In the genomic region with DNA sequence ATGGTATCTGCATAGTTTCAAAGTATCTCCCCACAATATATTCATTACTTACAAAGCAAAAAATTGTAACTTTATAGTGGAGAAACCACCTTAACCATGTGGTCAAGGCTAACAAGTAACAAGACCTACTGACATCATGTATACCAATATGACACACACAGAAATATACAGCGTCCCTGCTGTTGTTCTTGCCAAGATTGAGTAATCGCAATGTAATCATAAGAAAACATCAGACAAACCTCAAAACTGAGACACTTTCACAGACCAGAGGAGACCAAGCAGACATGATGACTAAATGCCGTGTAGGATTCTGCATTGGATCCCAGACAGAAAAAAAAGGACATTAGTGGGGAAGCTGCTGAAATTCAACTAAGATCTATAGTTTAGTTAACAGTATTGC, we compare ENCODE assay signal across 12 cellular contexts.
DNase-seq lines count a peak whose midpoint lies in the region; ATAC-seq and TF ChIP-seq lines count a peak whose summit lies in the region.
"Had no signal": no experiment of that assay in that cellular context is flagged by ENCODE, and none has a peak within 500 bp of the region (broad histone marks: within the 10 kb centered on the region; RNA-seq: fewer than 3 reads in every experiment).

No MANE protein-coding gene starts in this region.

- H3K36me3 Mint-ChIP-seq in CD4-positive, alpha-beta T cell (ENCODE audit: low read depth) = no peaks in the 10 kb centered on the region

- CTCF ChIA-PET in AG04450 (lab: Charles Lee) = interaction anchor here (0.8 to 1.9 kb wide), 2 partner anchors 131 to 168 kb away, joined by 3 to 4 read pairs; no protein-coding TSS in a partner anchor
- CTCF ChIA-PET in CD4-positive, alpha-beta T cell (lab: Charles Lee) = no interaction called here

- H3K9me3 Mint-ChIP-seq in CD4-positive, alpha-beta T cell = no peaks in the 10 kb centered on the region
- H3K9me3 Mint-ChIP-seq: activated T-cell treated with anti-CD3 and anti-CD28 coated beads, Interleukin-2, amount 50 U/mL, for 24 hours; T-helper 1 cell treated with Interleukin-12 subunit alpha and Interleukin-12 subunit beta and Interleukin-4 antibody, amounts not matched to agents 30 μg/mL and 1 μg/mL, for 36 hours had no signal

- H3K27me3 Mint-ChIP-seq in CD4-positive, alpha-beta T cell = no peaks in the 10 kb centered on the region
- H3K27me3 Mint-ChIP-seq: activated T-cell treated with anti-CD3 and anti-CD28 coated beads, Interleukin-2, amount 50 U/mL, for 24 hours had no signal

- H3K9me3 ChIP-seq in AG04450 (ENCODE audit: control insufficient read depth, insufficient read depth, low read length) (no peaks in the 10 kb centered on the region), adipocyte (ENCODE audit: control insufficient read depth, low read length) (no peaks in the 10 kb centered on the region)
- H3K9me3 ChIP-seq in CD4-positive, alpha-beta T cell (ENCODE audit: control insufficient read depth, low read length) = no peaks in the 10 kb centered on the region

- no peaks in the 10 kb centered on the region for H3K4me1 Mint-ChIP-seq in CD4-positive, alpha-beta T cell (ENCODE audit: low read depth)

- TF ChIP-seq CTCF in AG04450 (IDR thresholded peaks at IDR 0.05; ENCODE audit: low read depth, low read length) = no peak
- no peak for TF ChIP-seq CTCF in CD4-positive, alpha-beta T cell (IDR thresholded peaks at IDR 0.05)

- peak; percentile 58 for ATAC-seq in HG02610 (IDR thresholded peaks at IDR 0.05; ENCODE audit: unreplicated experiment)
- ATAC-seq in HG02884 (IDR thresholded peaks at IDR 0.05; ENCODE audit: unreplicated experiment) = no peak
- ATAC-seq in CD4-positive, alpha-beta T cell (ENCODE audit: poor library complexity) = no peak

- H3K27ac ChIP-seq in AG04450 (ENCODE audit: low read depth, low read length) = no peak overlapping the region
- no peak overlapping the region for H3K27ac ChIP-seq in CD4-positive, alpha-beta T cell (ENCODE audit: low read depth, low read length)

- no peak overlapping the region for H3K4me3 Mint-ChIP-seq in CD4-positive, alpha-beta T cell
- H3K4me3 Mint-ChIP-seq: activated T-cell treated with anti-CD3 and anti-CD28 coated beads, Interleukin-2, amount 50 U/mL, for 24 hours; T-helper 1 cell treated with Interleukin-12 subunit alpha and Interleukin-12 subunit beta and Interleukin-4 antibody, amounts not matched to agents 30 μg/mL and 1 μg/mL, for 36 hours had no signal

- H3K27me3 ChIP-seq in AG04450 (ENCODE audit: control insufficient read depth, insufficient read depth, low read length) (no peaks in the 10 kb centered on the region), adipocyte (replicated peaks; ENCODE audit: control insufficient read depth, insufficient read depth, low read length) (no peaks in the 10 kb centered on the region)
- no peaks in the 10 kb centered on the region for H3K27me3 ChIP-seq in CD4-positive, alpha-beta T cell (ENCODE audit: control insufficient read depth, insufficient read depth, low read length)

- peak overlapping the region; percentile 51 for H3K9ac ChIP-seq in adipocyte (ENCODE audit: low read length)

- intact Hi-C loops in CD4-positive, alpha-beta T cell (cut with DNase I, micrococcal nuclease) = no loop called here

- no peak overlapping the region for H3K27ac Mint-ChIP-seq in CD4-positive, alpha-beta T cell
- H3K27ac Mint-ChIP-seq: activated T-cell treated with anti-CD3 and anti-CD28 coated beads, Interleukin-2, amount 50 U/mL, for 24 hours; T-helper 1 cell treated with Interleukin-12 subunit alpha and Interleukin-12 subunit beta and Interleukin-4 antibody, amounts not matched to agents 30 μg/mL and 1 μg/mL, for 36 hours had no signal

- peaks cover 13% of the 10 kb centered on the region for H3K4me1 ChIP-seq in adipocyte (ENCODE audit: control insufficient read depth, insufficient read depth, low read length)

- no peaks in the 10 kb centered on the region for H3K36me3 ChIP-seq in adipocyte (ENCODE audit: control insufficient read depth, insufficient read depth, low read length, severe bottlenecking)

- POLR2A ChIA-PET in AG04450 (lab: Yijun Ruan, JAX) = no interaction called here
- POLR2A ChIA-PET in CD4-positive, alpha-beta T cell (lab: Charles Lee) = interaction anchor here (1.2 kb wide), 1 partner anchor 1143 kb away, joined by 3 read pairs; no protein-coding TSS in a partner anchor

- DNase-seq in AG04450 (ENCODE audit: low read depth, low spot score) (peak; percentile 66), adipocyte (ENCODE audit: low read depth) (peak; percentile 91), hepatic stellate cell (ENCODE audit: low spot score) (peak; percentile 51), foreskin melanocyte (no peak)
- DNase-seq in activated CD4-positive, CD25-positive, alpha-beta regulatory T cell treated with anti-CD3 and anti-CD28 coated beads, Interleukin-2, amount 50 U/mL, for 72 hours = no peak
- no peak for DNase-seq in CD4-positive, alpha-beta T cell
- DNase-seq: activated T-cell treated with anti-CD3 and anti-CD28 coated beads, Interleukin-2, amount 50 U/mL, for 24 hours; kidney; posterior cingulate gyrus had no signal

- no peak overlapping the region for H3K4me3 ChIP-seq in AG04450 (ENCODE audit: low read depth, low read length)
- peak overlapping the region; percentile 57 for H3K4me3 ChIP-seq in adipocyte (ENCODE audit: low read length)

Comparison
In these comparisons a context has a peak if more than half of its experiments do, and no peak if none do; other contexts are left out.
1. DNase-seq: peak in AG04450 (single experiment), adipocyte (single experiment) and hepatic stellate cell (single experiment); none in foreskin melanocyte (single experiment), activated CD4-positive, CD25-positive, alpha-beta regulatory T cell treated with anti-CD3 and anti-CD28 coated beads, Interleukin-2, amount 50 U/mL, for 72 hours (single experiment) and CD4-positive, alpha-beta T cell (0 of 10).